Comparison of ENCODE assay signal across 1 cellular context in genomic region chrX:53279296-53280237, GRCh38.
TF ChIP-seq lines count a peak whose summit lies in the region.

No MANE protein-coding gene starts in this region.

TF ChIP-seq in K562, 482 proteins besides CTCF, POLR2A, EP300 and RAD21 (continued from another document):
- no peak for TF ChIP-seq ZNF551 (CRISPR knock-in tag; IDR thresholded peaks at IDR 0.05)
- peak; percentile 11 for TF ChIP-seq ARHGAP35 (IDR thresholded peaks at IDR 0.05; ENCODE audit: partially characterized antibody)
- no peak for TF ChIP-seq MCM2 (IDR thresholded peaks at IDR 0.05; ENCODE audit: low read depth)
- TF ChIP-seq CBX5 (IDR thresholded peaks at IDR 0.05; ENCODE audit: borderline replicate concordance, low read depth): no peak
- TF ChIP-seq ZBTB40 (IDR thresholded peaks at IDR 0.05): no peak
- TF ChIP-seq ZBTB40 (CRISPR knock-in tag; IDR thresholded peaks at IDR 0.05): no peak
- no peak for TF ChIP-seq ZNF23 (CRISPR knock-in tag; IDR thresholded peaks at IDR 0.05)
- no peak for TF ChIP-seq SMAD1 (IDR thresholded peaks at IDR 0.05; ENCODE audit: low read depth, low read length, partially characterized antibody)
- TF ChIP-seq, protein P1, sequence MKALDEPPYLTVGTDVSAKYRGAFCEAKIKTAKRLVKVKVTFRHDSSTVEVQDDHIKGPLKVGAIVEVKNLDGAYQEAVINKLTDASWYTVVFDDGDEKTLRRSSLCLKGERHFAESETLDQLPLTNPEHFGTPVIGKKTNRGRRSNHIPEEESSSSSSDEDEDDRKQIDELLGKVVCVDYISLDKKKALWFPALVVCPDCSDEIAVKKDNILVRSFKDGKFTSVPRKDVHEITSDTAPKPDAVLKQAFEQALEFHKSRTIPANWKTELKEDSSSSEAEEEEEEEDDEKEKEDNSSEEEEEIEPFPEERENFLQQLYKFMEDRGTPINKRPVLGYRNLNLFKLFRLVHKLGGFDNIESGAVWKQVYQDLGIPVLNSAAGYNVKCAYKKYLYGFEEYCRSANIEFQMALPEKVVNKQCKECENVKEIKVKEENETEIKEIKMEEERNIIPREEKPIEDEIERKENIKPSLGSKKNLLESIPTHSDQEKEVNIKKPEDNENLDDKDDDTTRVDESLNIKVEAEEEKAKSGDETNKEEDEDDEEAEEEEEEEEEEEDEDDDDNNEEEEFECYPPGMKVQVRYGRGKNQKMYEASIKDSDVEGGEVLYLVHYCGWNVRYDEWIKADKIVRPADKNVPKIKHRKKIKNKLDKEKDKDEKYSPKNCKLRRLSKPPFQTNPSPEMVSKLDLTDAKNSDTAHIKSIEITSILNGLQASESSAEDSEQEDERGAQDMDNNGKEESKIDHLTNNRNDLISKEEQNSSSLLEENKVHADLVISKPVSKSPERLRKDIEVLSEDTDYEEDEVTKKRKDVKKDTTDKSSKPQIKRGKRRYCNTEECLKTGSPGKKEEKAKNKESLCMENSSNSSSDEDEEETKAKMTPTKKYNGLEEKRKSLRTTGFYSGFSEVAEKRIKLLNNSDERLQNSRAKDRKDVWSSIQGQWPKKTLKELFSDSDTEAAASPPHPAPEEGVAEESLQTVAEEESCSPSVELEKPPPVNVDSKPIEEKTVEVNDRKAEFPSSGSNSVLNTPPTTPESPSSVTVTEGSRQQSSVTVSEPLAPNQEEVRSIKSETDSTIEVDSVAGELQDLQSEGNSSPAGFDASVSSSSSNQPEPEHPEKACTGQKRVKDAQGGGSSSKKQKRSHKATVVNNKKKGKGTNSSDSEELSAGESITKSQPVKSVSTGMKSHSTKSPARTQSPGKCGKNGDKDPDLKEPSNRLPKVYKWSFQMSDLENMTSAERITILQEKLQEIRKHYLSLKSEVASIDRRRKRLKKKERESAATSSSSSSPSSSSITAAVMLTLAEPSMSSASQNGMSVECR (CRISPR knock-in tag; IDR thresholded peaks at IDR 0.05): no peak
- TF ChIP-seq KDM1A (IDR thresholded peaks at IDR 0.05): 0 out of 4 replicates have a peak, but pooled peaks of 1 of the 2 experiments have one; percentile 18
- no peak for TF ChIP-seq IRF2 (CRISPR knock-in tag; IDR thresholded peaks at IDR 0.05)
- TF ChIP-seq, protein P2, sequence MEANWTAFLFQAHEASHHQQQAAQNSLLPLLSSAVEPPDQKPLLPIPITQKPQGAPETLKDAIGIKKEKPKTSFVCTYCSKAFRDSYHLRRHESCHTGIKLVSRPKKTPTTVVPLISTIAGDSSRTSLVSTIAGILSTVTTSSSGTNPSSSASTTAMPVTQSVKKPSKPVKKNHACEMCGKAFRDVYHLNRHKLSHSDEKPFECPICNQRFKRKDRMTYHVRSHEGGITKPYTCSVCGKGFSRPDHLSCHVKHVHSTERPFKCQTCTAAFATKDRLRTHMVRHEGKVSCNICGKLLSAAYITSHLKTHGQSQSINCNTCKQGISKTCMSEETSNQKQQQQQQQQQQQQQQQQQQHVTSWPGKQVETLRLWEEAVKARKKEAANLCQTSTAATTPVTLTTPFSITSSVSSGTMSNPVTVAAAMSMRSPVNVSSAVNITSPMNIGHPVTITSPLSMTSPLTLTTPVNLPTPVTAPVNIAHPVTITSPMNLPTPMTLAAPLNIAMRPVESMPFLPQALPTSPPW (CRISPR knock-in tag; IDR thresholded peaks at IDR 0.05): no peak
- TF ChIP-seq FOSL1 (tag; conservative IDR thresholded peaks at IDR 0.05): no peak
- TF ChIP-seq HES1 (IDR thresholded peaks at IDR 0.05; ENCODE audit: low read depth): no peak
- no peak for TF ChIP-seq STAT5B (CRISPR knock-in tag; IDR thresholded peaks at IDR 0.05)
- TF ChIP-seq ETS1 (conservative IDR thresholded peaks at IDR 0.05; ENCODE audit: control insufficient read depth, low read depth, low read length): no peak
- no peak for TF ChIP-seq SIN3A (IDR thresholded peaks at IDR 0.05; ENCODE audit: borderline replicate concordance in 2 of 2, control insufficient read depth in 1 of 2, low read depth in 2 of 2, low read length in 2 of 2)
- TF ChIP-seq ZNF263 (CRISPR knock-in tag; IDR thresholded peaks at IDR 0.05; ENCODE audit: borderline replicate concordance): peak; percentile 68; the same call in 1 of the 2 replicates
- peak; percentile 65 for TF ChIP-seq EGR1 (conservative IDR thresholded peaks at IDR 0.05)
- TF ChIP-seq, protein P3, sequence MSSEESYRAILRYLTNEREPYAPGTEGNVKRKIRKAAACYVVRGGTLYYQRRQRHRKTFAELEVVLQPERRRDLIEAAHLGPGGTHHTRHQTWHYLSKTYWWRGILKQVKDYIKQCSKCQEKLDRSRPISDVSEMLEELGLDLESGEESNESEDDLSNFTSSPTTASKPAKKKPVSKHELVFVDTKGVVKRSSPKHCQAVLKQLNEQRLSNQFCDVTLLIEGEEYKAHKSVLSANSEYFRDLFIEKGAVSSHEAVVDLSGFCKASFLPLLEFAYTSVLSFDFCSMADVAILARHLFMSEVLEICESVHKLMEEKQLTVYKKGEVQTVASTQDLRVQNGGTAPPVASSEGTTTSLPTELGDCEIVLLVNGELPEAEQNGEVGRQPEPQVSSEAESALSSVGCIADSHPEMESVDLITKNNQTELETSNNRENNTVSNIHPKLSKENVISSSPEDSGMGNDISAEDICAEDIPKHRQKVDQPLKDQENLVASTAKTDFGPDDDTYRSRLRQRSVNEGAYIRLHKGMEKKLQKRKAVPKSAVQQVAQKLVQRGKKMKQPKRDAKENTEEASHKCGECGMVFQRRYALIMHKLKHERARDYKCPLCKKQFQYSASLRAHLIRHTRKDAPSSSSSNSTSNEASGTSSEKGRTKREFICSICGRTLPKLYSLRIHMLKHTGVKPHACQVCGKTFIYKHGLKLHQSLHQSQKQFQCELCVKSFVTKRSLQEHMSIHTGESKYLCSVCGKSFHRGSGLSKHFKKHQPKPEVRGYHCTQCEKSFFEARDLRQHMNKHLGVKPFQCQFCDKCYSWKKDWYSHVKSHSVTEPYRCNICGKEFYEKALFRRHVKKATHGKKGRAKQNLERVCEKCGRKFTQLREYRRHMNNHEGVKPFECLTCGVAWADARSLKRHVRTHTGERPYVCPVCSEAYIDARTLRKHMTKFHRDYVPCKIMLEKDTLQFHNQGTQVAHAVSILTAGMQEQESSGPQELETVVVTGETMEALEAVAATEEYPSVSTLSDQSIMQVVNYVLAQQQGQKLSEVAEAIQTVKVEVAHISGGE (CRISPR knock-in tag; IDR thresholded peaks at IDR 0.05): no peak
- TF ChIP-seq GABPA (tag; conservative IDR thresholded peaks at IDR 0.05; ENCODE audit: low read depth): no peak
- TF ChIP-seq ILK (tag; IDR thresholded peaks at IDR 0.05; ENCODE audit: borderline replicate concordance, low read depth): no peak
- no peak for TF ChIP-seq TBP (optimal IDR thresholded peaks at IDR 0.05; ENCODE audit: low read depth, low read length)
- TF ChIP-seq, protein P4, sequence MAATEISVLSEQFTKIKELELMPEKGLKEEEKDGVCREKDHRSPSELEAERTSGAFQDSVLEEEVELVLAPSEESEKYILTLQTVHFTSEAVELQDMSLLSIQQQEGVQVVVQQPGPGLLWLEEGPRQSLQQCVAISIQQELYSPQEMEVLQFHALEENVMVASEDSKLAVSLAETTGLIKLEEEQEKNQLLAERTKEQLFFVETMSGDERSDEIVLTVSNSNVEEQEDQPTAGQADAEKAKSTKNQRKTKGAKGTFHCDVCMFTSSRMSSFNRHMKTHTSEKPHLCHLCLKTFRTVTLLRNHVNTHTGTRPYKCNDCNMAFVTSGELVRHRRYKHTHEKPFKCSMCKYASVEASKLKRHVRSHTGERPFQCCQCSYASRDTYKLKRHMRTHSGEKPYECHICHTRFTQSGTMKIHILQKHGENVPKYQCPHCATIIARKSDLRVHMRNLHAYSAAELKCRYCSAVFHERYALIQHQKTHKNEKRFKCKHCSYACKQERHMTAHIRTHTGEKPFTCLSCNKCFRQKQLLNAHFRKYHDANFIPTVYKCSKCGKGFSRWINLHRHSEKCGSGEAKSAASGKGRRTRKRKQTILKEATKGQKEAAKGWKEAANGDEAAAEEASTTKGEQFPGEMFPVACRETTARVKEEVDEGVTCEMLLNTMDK (IDR thresholded peaks at IDR 0.05; ENCODE audit: borderline replicate concordance, insufficient read depth, low read depth, low read length, poor library complexity, severe bottlenecking): peak; percentile 66
- TF ChIP-seq, protein P5, sequence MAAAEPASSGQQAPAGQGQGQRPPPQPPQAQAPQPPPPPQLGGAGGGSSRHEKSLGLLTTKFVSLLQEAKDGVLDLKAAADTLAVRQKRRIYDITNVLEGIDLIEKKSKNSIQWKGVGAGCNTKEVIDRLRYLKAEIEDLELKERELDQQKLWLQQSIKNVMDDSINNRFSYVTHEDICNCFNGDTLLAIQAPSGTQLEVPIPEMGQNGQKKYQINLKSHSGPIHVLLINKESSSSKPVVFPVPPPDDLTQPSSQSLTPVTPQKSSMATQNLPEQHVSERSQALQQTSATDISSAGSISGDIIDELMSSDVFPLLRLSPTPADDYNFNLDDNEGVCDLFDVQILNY (CRISPR knock-in tag; IDR thresholded peaks at IDR 0.05): no peak
- peak; percentile 59; the same call in 1 of the 2 replicates for TF ChIP-seq SMARCE1 (IDR thresholded peaks at IDR 0.05)
- no peak for TF ChIP-seq XRCC4 (IDR thresholded peaks at IDR 0.05; ENCODE audit: extremely low read depth, insufficient read depth, insufficient read length)
- TF ChIP-seq DMBX1 (CRISPR knock-in tag; IDR thresholded peaks at IDR 0.05; ENCODE audit: borderline replicate concordance): no peak
- no peak for TF ChIP-seq TRIM24 (IDR thresholded peaks at IDR 0.05)
- no peak for TF ChIP-seq TRIM28 (IDR thresholded peaks at IDR 0.05)
